ENCODE assay signal across 8 cellular contexts in genomic region chrX:153885968-153886903, GRCh38. TPM values are rescaled to one million over a fixed set of nuclear protein-coding genes. Genes with fewer than 3 reads are reported as not detected.
A peak's percentile ranks its signal among the peaks of the same experiment; 100 is the strongest.
DNase-seq lines count a peak whose midpoint lies in the region; ATAC-seq and TF ChIP-seq lines count a peak whose summit lies in the region.
"Had no signal": no experiment of that assay in that cellular context is flagged by ENCODE, and none has a peak within 500 bp of the region (broad histone marks: within the 10 kb centered on the region; RNA-seq: fewer than 3 reads in every experiment).

TSS of gene L1CAM (minus strand) at chrX:153886173. CDS start at chrX:153875836, 10,337 bp downstream.

- H3K79me2 ChIP-seq in OCI-LY3 (ENCODE audit: low read length) = no peaks in the 10 kb centered on the region

- no peak for ATAC-seq in HG03280 (IDR thresholded peaks at IDR 0.05; ENCODE audit: unreplicated experiment)

- H3K27me3 Mint-ChIP-seq in osteocyte (ENCODE audit: unreplicated experiment) = peaks cover 9% of the 10 kb centered on the region

- in situ Hi-C loops in G401 (cut with HindIII; ENCODE audit: low sequenced_read_pairs) = no loop called here

- H3K9me3 ChIP-seq in OCI-LY3 (ENCODE audit: insufficient read depth, low read length) = no peaks in the 10 kb centered on the region
- H3K9me3 ChIP-seq in effector memory CD4-positive, alpha-beta T cell (ENCODE audit: control insufficient read depth, low read length) = no peaks in the 10 kb centered on the region
- H3K9me3 ChIP-seq: neutrophil had no signal

- no peaks in the 10 kb centered on the region for H3K36me3 Mint-ChIP-seq in osteocyte (ENCODE audit: unreplicated experiment)

- no peaks in the 10 kb centered on the region for H3K36me3 ChIP-seq in OCI-LY3 (replicated peaks; ENCODE audit: low read depth, low read length)
- no peaks in the 10 kb centered on the region for H3K36me3 ChIP-seq in effector memory CD4-positive, alpha-beta T cell (ENCODE audit: control insufficient read depth, insufficient read depth, low read length)
- H3K36me3 ChIP-seq: neutrophil had no signal

- peaks cover 5% of the 10 kb centered on the region; the same call in 1 of the 2 replicates for H3K27me3 ChIP-seq in OCI-LY3 (ENCODE audit: low read depth, low read length)
- peaks cover 12% of the 10 kb centered on the region for H3K27me3 ChIP-seq in effector memory CD4-positive, alpha-beta T cell (replicated peaks; ENCODE audit: control insufficient read depth, insufficient read depth, low read length, poor library complexity, severe bottlenecking)

- no peak within 1 kb of the TSS for H2AFZ ChIP-seq in OCI-LY3 (ENCODE audit: low read depth, low read length)

- H3K4me1 ChIP-seq in OCI-LY3 (ENCODE audit: low read length) = peaks cover 65% of the 10 kb centered on the region
- H3K4me1 ChIP-seq in effector memory CD4-positive, alpha-beta T cell (ENCODE audit: control insufficient read depth, insufficient read depth, low read length, poor library complexity, severe bottlenecking) = peaks cover 8% of the 10 kb centered on the region

- no peak within 1 kb of the TSS for H3K27ac ChIP-seq in OCI-LY3 (ENCODE audit: low read length)
- H3K27ac ChIP-seq in effector memory CD4-positive, alpha-beta T cell (ENCODE audit: insufficient read depth, low read length, poor library complexity, severe bottlenecking) = no peak within 1 kb of the TSS
- H3K27ac ChIP-seq: neutrophil had no signal

- H3K4me3 Mint-ChIP-seq in osteocyte (ENCODE audit: unreplicated experiment) = peak within 1 kb of the TSS; percentile 52

- H3K4me2 ChIP-seq in OCI-LY3 (ENCODE audit: low read length) = peak within 1 kb of the TSS; percentile 81

- H3K27ac Mint-ChIP-seq in osteocyte (ENCODE audit: unreplicated experiment) = no peak within 1 kb of the TSS

- H4K20me1 ChIP-seq in OCI-LY3 (ENCODE audit: insufficient read depth, low read length) = peaks cover 10% of the 10 kb centered on the region; the same call in 1 of the 2 replicates

- TF ChIP-seq CTCF in OCI-LY3 (IDR thresholded peaks at IDR 0.05; ENCODE audit: low read depth, low read length) = no peak
- TF ChIP-seq CTCF in osteocyte (IDR thresholded peaks at IDR 0.05) = no peak

- peaks cover 9% of the 10 kb centered on the region for H3K4me1 Mint-ChIP-seq in osteocyte (ENCODE audit: unreplicated experiment)

- no peaks in the 10 kb centered on the region for H3K9me3 Mint-ChIP-seq in osteocyte (ENCODE audit: unreplicated experiment)

- peak within 1 kb of the TSS; percentile 63 for H3K9ac ChIP-seq in OCI-LY3 (ENCODE audit: low read length)

- DNase-seq in G401 (ENCODE audit: low spot score) = peak; percentile 53
- DNase-seq in effector memory CD4-positive, alpha-beta T cell = no peak
- DNase-seq in osteocyte (ENCODE audit: extremely low spot score, unreplicated experiment) = no peak
- no peak for DNase-seq in NCI-H446 treated with DMSO at 0.1 percent for 48 hours (lab: John Stamatoyannopoulos, UW)
- no peak for DNase-seq in OCI-M1 (lab: John Stamatoyannopoulos, UW)

- peak within 1 kb of the TSS; percentile 79 for H3K4me3 ChIP-seq in OCI-LY3 (ENCODE audit: low read length)
- peak within 1 kb of the TSS; percentile 25 for H3K4me3 ChIP-seq in effector memory CD4-positive, alpha-beta T cell (ENCODE audit: insufficient read depth, low read depth, low read length, poor library complexity, severe bottlenecking)

RNA-seq across cellular contexts. Expression of gene L1CAM, which starts in this region (rescaled TPM):
- 31.3 and 34.0 TPM in 2 replicates for total RNA-seq in G401 (2014; rRNA removed; shearing (Covaris generic))
- 13.0 and 16.6 TPM in 2 replicates for total RNA-seq in osteocyte
